ENCODE assay signal across 1 cellular context in genomic region chr18:54775686-54776085, GRCh38.
TF ChIP-seq lines count a peak whose summit lies in the region.

No MANE protein-coding gene starts in this region.

TF ChIP-seq in K562, 482 proteins besides CTCF, POLR2A, EP300 and RAD21 (continued from another document):
- TF ChIP-seq ATF4 (CRISPR knock-in tag; IDR thresholded peaks at IDR 0.05) (no peak), FOXK1 (CRISPR knock-in tag; IDR thresholded peaks at IDR 0.05; ENCODE audit: borderline replicate concordance) (no peak)
